Comparison of ENCODE assay signal across 22 cellular contexts in genomic region chr10:63221950-63222349, GRCh38.
DNase-seq lines count a peak whose midpoint lies in the region; ATAC-seq, FAIRE-seq and TF ChIP-seq lines count a peak whose summit lies in the region.
"Had no signal": no experiment of that assay in that cellular context is flagged by ENCODE, and none has a peak within 500 bp of the region (broad histone marks: within the 10 kb centered on the region; RNA-seq: fewer than 3 reads in every experiment).

No MANE protein-coding gene starts in this region.

- peaks cover 51% of the 10 kb centered on the region for H3K4me1 ChIP-seq in CD8-positive, alpha-beta memory T cell (ENCODE audit: insufficient read depth, low read length)
- H3K4me1 ChIP-seq: testis had no signal

- intact Hi-C loops in activated CD4-positive, alpha-beta memory T cell treated with anti-CD3 and anti-CD28 coated beads for 36 hours (cut with micrococcal nuclease) = no loop called here

- no peak overlapping the region for H3K27ac ChIP-seq in CD8-positive, alpha-beta memory T cell (ENCODE audit: low read depth, low read length)
- H3K27ac ChIP-seq: adrenal gland, esophagus squamous epithelium, lower lobe of right lung, testis had no signal

- no peaks in the 10 kb centered on the region for H3K9me3 ChIP-seq in CD8-positive, alpha-beta memory T cell (ENCODE audit: low read length)
- H3K9me3 ChIP-seq: adrenal gland, esophagus squamous epithelium, lower lobe of right lung, testis had no signal

- no peak for TF ChIP-seq POLR2A in GM12892 (IDR thresholded peaks at IDR 0.05; ENCODE audit: low read depth, low read length)

- peak overlapping the region; percentile 59 to 91 (median 86) for H3K27ac Mint-ChIP-seq in CD8-positive, alpha-beta memory T cell
- H3K27ac Mint-ChIP-seq in activated CD4-positive, alpha-beta memory T cell treated with anti-CD3 and anti-CD28 coated beads for 36 hours = peak overlapping the region; percentile 59
- peak overlapping the region in 5 of 6 donors; percentile 12 to 93 (median 75) for H3K27ac Mint-ChIP-seq in naive B cell
- H3K27ac Mint-ChIP-seq: nephron had no signal

- CTCF ChIA-PET in CD8-positive, alpha-beta memory T cell (lab: Charles Lee) = interaction anchor here (0.9 to 1.0 kb wide), 2 partner anchors 324 to 407 kb away, joined by 3 read pairs; no protein-coding TSS in a partner anchor
- CTCF ChIA-PET in activated CD4-positive, alpha-beta memory T cell treated with anti-CD3 and anti-CD28 coated beads for 36 hours (lab: Charles Lee) = no interaction called here

- H3K4me3 ChIP-seq in CD8-positive, alpha-beta memory T cell (ENCODE audit: low read length) = no peak overlapping the region
- H3K4me3 ChIP-seq: adrenal gland, esophagus squamous epithelium, lower lobe of right lung, testis had no signal

- no peak for FAIRE-seq in GM12892 (lab: Jason Lieb, UNC)
- FAIRE-seq: GM19239, HepG2 had no signal

- no peaks in the 10 kb centered on the region for H3K9me3 Mint-ChIP-seq in CD8-positive, alpha-beta memory T cell
- H3K9me3 Mint-ChIP-seq in activated CD4-positive, alpha-beta memory T cell treated with anti-CD3 and anti-CD28 coated beads for 36 hours = no peaks in the 10 kb centered on the region
- H3K9me3 Mint-ChIP-seq in naive B cell = no peaks in the 10 kb centered on the region
- H3K9me3 Mint-ChIP-seq: nephron had no signal

- H3K27me3 ChIP-seq in CD8-positive, alpha-beta memory T cell (ENCODE audit: insufficient read depth, low read length, poor library complexity, severe bottlenecking) = no peaks in the 10 kb centered on the region
- H3K27me3 ChIP-seq: adrenal gland, esophagus squamous epithelium, testis had no signal

- POLR2A ChIA-PET in CD8-positive, alpha-beta memory T cell (lab: Charles Lee) = interaction anchor here (1.0 kb wide), 1 partner anchor 47 kb away, joined by 3 read pairs; no protein-coding TSS in a partner anchor
- POLR2A ChIA-PET in activated CD4-positive, alpha-beta memory T cell treated with anti-CD3 and anti-CD28 coated beads for 36 hours (lab: Charles Lee) = no interaction called here

- ATAC-seq in GM19035 (IDR thresholded peaks at IDR 0.05; ENCODE audit: unreplicated experiment) (peak; percentile 46), naive B cell (ENCODE audit: low read depth in 2 of 2) (no peak), HG03432 (IDR thresholded peaks at IDR 0.05; ENCODE audit: unreplicated experiment) (no peak), HG03469 (IDR thresholded peaks at IDR 0.05; ENCODE audit: unreplicated experiment) (no peak)
- ATAC-seq: HepG2, lower lobe of right lung had no signal

- peak overlapping the region in 5 of 7 donors; percentile 25 to 77 (median 60) for H3K4me3 Mint-ChIP-seq in CD8-positive, alpha-beta memory T cell
- no peak overlapping the region for H3K4me3 Mint-ChIP-seq in activated CD4-positive, alpha-beta memory T cell treated with anti-CD3 and anti-CD28 coated beads for 36 hours
- H3K4me3 Mint-ChIP-seq in naive B cell = peak overlapping the region in 4 of 8 donors; percentile 29 to 59 (median 33)
- H3K4me3 Mint-ChIP-seq: nephron had no signal

- no peaks in the 10 kb centered on the region for H3K36me3 ChIP-seq in CD8-positive, alpha-beta memory T cell (ENCODE audit: insufficient read depth, low read length)
- H3K36me3 ChIP-seq: adrenal gland, esophagus squamous epithelium, lower lobe of right lung had no signal

- H3K4me1 Mint-ChIP-seq in CD8-positive, alpha-beta memory T cell = peaks cover 65 to 87% (median 77%) of the 10 kb centered on the region in 3 donors
- H3K4me1 Mint-ChIP-seq in activated CD4-positive, alpha-beta memory T cell treated with anti-CD3 and anti-CD28 coated beads for 36 hours (ENCODE audit: low read depth) = peaks cover 66% of the 10 kb centered on the region
- H3K4me1 Mint-ChIP-seq in naive B cell = peaks cover 56 to 77% (median 58%) of the 10 kb centered on the region in 3 donors

- H3K36me3 Mint-ChIP-seq in CD8-positive, alpha-beta memory T cell = peaks cover 0 to 3% (median 2%) of the 10 kb centered on the region in 3 donors
- H3K36me3 Mint-ChIP-seq in activated CD4-positive, alpha-beta memory T cell treated with anti-CD3 and anti-CD28 coated beads for 36 hours = peaks cover 5% of the 10 kb centered on the region
- H3K36me3 Mint-ChIP-seq in naive B cell = no peaks in the 10 kb centered on the region

- peaks cover 0 to 2% of the 10 kb centered on the region in 2 donors for H3K27me3 Mint-ChIP-seq in CD8-positive, alpha-beta memory T cell
- no peaks in the 10 kb centered on the region for H3K27me3 Mint-ChIP-seq in activated CD4-positive, alpha-beta memory T cell treated with anti-CD3 and anti-CD28 coated beads for 36 hours
- H3K27me3 Mint-ChIP-seq in naive B cell = no peaks in the 10 kb centered on the region

- no peak for DNase-seq in CD8-positive, alpha-beta memory T cell
- DNase-seq in activated CD4-positive, alpha-beta memory T cell treated with anti-CD3 and anti-CD28 coated beads for 36 hours = no peak
- DNase-seq in naive B cell (no peak), GM12892 (ENCODE audit: insufficient read length) (no peak)
- DNase-seq: activated CD4-positive, CD25-positive, alpha-beta regulatory T cell; adrenal gland; caudate nucleus; DMS153; effector CD4-positive, alpha-beta T cell; esophagus squamous epithelium; lower lobe of right lung; NCI-H2029 treated with DMSO at 0.1 percent for 48 hours; NCI-H526 treated with DMSO at 0.1 percent for 48 hours; SIG-M5; stimulated activated CD4-positive, alpha-beta T cell treated with anti-CD3 and anti-CD28 coated beads, Interleukin-2, amount 100 ng/mL, for 48 hours; testis had no signal
